8 cellular contexts compared by ENCODE assay signal in genomic region chr11:129695543-129696308, GRCh38.
DNase-seq lines count a peak whose midpoint lies in the region; ATAC-seq lines count a peak whose summit lies in the region.

No MANE protein-coding gene starts in this region.

- no peak overlapping the region for H3K27ac ChIP-seq in effector memory CD4-positive, alpha-beta T cell (ENCODE audit: insufficient read depth, low read length, poor library complexity, severe bottlenecking)

- H3K27me3 ChIP-seq in effector memory CD4-positive, alpha-beta T cell (replicated peaks; ENCODE audit: control insufficient read depth, insufficient read depth, low read length, poor library complexity, severe bottlenecking): peaks cover 3% of the 10 kb centered on the region

- no peaks in the 10 kb centered on the region for H3K9me3 ChIP-seq in effector memory CD4-positive, alpha-beta T cell (ENCODE audit: control insufficient read depth, low read length)

- DNase-seq in NK-92 treated with Interleukin-12 subunit alpha and Interleukin-12 subunit beta, amount 100 ng/mL, for 24 hours (lab: John Stamatoyannopoulos, UW): peak; percentile 50
- DNase-seq in NK-92 (lab: John Stamatoyannopoulos, UW; ENCODE audit: unreplicated experiment): no peak
- DNase-seq in NCI-H2107 treated with DMSO at 0.1 percent for 48 hours (lab: John Stamatoyannopoulos, UW; ENCODE audit: unreplicated experiment): peak; percentile 24
- peak; percentile 77 to 80 for DNase-seq in activated CD4-positive, alpha-beta T cell treated with anti-CD3 and anti-CD28 coated beads, Interleukin-2, amount 50 U/mL, for 48 hours
- peak; percentile 4 to 29 (median 24) for DNase-seq in effector memory CD4-positive, alpha-beta T cell
- peak; percentile 71 for DNase-seq in mucosa of gallbladder (ENCODE audit: low spot score)
- DNase-seq in stimulated activated CD8-positive, alpha-beta memory T cell treated with anti-CD3 and anti-CD28 coated beads, Interleukin-7, amount 100 ng/mL, for 48 hours (ENCODE audit: extremely low read depth in 1 of 2, low read depth in 1 of 2): peak; percentile 41 to 57

- H3K4me3 ChIP-seq in effector memory CD4-positive, alpha-beta T cell (ENCODE audit: insufficient read depth, low read depth, low read length, poor library complexity, severe bottlenecking): peak overlapping the region; percentile 66

- no peaks in the 10 kb centered on the region for H3K36me3 ChIP-seq in effector memory CD4-positive, alpha-beta T cell (ENCODE audit: control insufficient read depth, insufficient read depth, low read length)

- H3K4me1 ChIP-seq in effector memory CD4-positive, alpha-beta T cell (ENCODE audit: control insufficient read depth, insufficient read depth, low read length, poor library complexity, severe bottlenecking): peaks cover 5% of the 10 kb centered on the region

- peak; percentile 87 for ATAC-seq in HG02884 (IDR thresholded peaks at IDR 0.05; ENCODE audit: unreplicated experiment)
